In genomic region chr11:12356944-12357655, GRCh38 we compare ENCODE assay signal across 25 cellular contexts. TPM values are rescaled to one million over a fixed set of nuclear protein-coding genes. Genes with fewer than 3 reads are reported as not detected.
DNase-seq lines count a peak whose midpoint lies in the region; ATAC-seq, FAIRE-seq and TF ChIP-seq lines count a peak whose summit lies in the region.
"Had no signal": no experiment of that assay in that cellular context is flagged by ENCODE, and none has a peak within 500 bp of the region (broad histone marks: within the 10 kb centered on the region; RNA-seq: fewer than 3 reads in every experiment).

No MANE protein-coding gene starts in this region.

- DNase-seq in stimulated activated naive CD8-positive, alpha-beta T cell treated with anti-CD3 and anti-CD28 coated beads, Interleukin-15, amount 100 ng/mL, for 72 hours = no peak
- no peak for DNase-seq in stimulated activated naive CD8-positive, alpha-beta T cell treated with anti-CD3 and anti-CD28 coated beads, Interleukin-15, Interleukin-2, amounts not matched to agents 100 U/mL and 50 U/mL, for 24 hours
- DNase-seq in NCI-H69 (lab: John Stamatoyannopoulos, UW) (peak; percentile 20), frontal cortex (ENCODE audit: low spot score in 2 of 2) (no peak), GM12892 (ENCODE audit: insufficient read length) (no peak)
- DNase-seq in effector memory CD8-positive, alpha-beta T cell = no peak
- DNase-seq: activated CD4-positive, alpha-beta T cell treated with anti-CD3 and anti-CD28 coated beads, Interleukin-2, amount 50 U/mL, for 1 hour; activated T-cell treated with anti-CD3 and anti-CD28 coated beads, Interleukin-2, amount 50 U/mL, for 1 hour; EL; head of caudate nucleus; Karpas-422; left colon; natural killer cell; NCI-H1092; NCI-H2107; NCI-H524; Right ventricle myocardium superior; stimulated activated CD4-positive, alpha-beta T cell treated with anti-CD3 and anti-CD28 coated beads, Interleukin-2, amount 100 ng/mL, for 24 hours; thyroid gland had no signal

- H3K4me3 Mint-ChIP-seq in stimulated activated naive CD8-positive, alpha-beta T cell treated with anti-CD3 and anti-CD28 coated beads, Interleukin-15, amount 100 ng/mL, for 72 hours = no peak overlapping the region
- H3K4me3 Mint-ChIP-seq in effector memory CD8-positive, alpha-beta T cell = peak overlapping the region; percentile 3 to 54
- H3K4me3 Mint-ChIP-seq: natural killer cell had no signal

- H3K4me1 Mint-ChIP-seq in stimulated activated naive CD8-positive, alpha-beta T cell treated with anti-CD3 and anti-CD28 coated beads, Interleukin-15, amount 100 ng/mL, for 72 hours = peaks cover 45% of the 10 kb centered on the region
- peaks cover 24 to 28% of the 10 kb centered on the region in 2 donors for H3K4me1 Mint-ChIP-seq in effector memory CD8-positive, alpha-beta T cell (ENCODE audit: low read depth in 2 of 2)
- H3K4me1 Mint-ChIP-seq: natural killer cell had no signal

- H3K36me3 Mint-ChIP-seq in effector memory CD8-positive, alpha-beta T cell (ENCODE audit: insufficient read depth) = no peaks in the 10 kb centered on the region
- H3K36me3 Mint-ChIP-seq: activated naive CD4-positive, alpha-beta T cell treated with anti-CD3 and anti-CD28 coated beads, Interleukin-2, amount 50 U/mL, for 72 hours; natural killer cell had no signal

- no peaks in the 10 kb centered on the region for H3K9me3 Mint-ChIP-seq in stimulated activated naive CD8-positive, alpha-beta T cell treated with anti-CD3 and anti-CD28 coated beads, Interleukin-15, amount 100 ng/mL, for 72 hours
- no peaks in the 10 kb centered on the region for H3K9me3 Mint-ChIP-seq in effector memory CD8-positive, alpha-beta T cell
- H3K9me3 Mint-ChIP-seq: activated naive CD4-positive, alpha-beta T cell treated with anti-CD3 and anti-CD28 coated beads, Interleukin-2, amount 50 U/mL, for 72 hours; natural killer cell had no signal

- no peaks in the 10 kb centered on the region for H3K27me3 Mint-ChIP-seq in stimulated activated naive CD8-positive, alpha-beta T cell treated with anti-CD3 and anti-CD28 coated beads, Interleukin-15, amount 100 ng/mL, for 72 hours
- no peaks in the 10 kb centered on the region for H3K27me3 Mint-ChIP-seq in effector memory CD8-positive, alpha-beta T cell

- peak overlapping the region; percentile 66 to 71 for H3K27ac Mint-ChIP-seq in stimulated activated naive CD8-positive, alpha-beta T cell treated with anti-CD3 and anti-CD28 coated beads, Interleukin-15, amount 100 ng/mL, for 72 hours
- H3K27ac Mint-ChIP-seq in effector memory CD8-positive, alpha-beta T cell = peak overlapping the region; percentile 71 to 92
- H3K27ac Mint-ChIP-seq: activated naive CD4-positive, alpha-beta T cell treated with anti-CD3 and anti-CD28 coated beads, Interleukin-2, amount 50 U/mL, for 72 hours; natural killer cell had no signal

- TF ChIP-seq POLR2A in GM12892 (IDR thresholded peaks at IDR 0.05; ENCODE audit: low read depth, low read length) = no peak

- FAIRE-seq in frontal cortex (lab: Jason Lieb, UNC) = no peak
- FAIRE-seq in GM12892 (lab: Jason Lieb, UNC) = no peak
- FAIRE-seq: colon, endometrium, GM18507 had no signal

- peak; percentile 49 for ATAC-seq in stimulated activated naive CD8-positive, alpha-beta T cell treated with anti-CD3 and anti-CD28 coated beads, Interleukin-15, amount 100 ng/mL, for 72 hours
- ATAC-seq in stimulated activated naive CD8-positive, alpha-beta T cell treated with anti-CD3 and anti-CD28 coated beads, Interleukin-15, Interleukin-2, amounts not matched to agents 100 U/mL and 50 U/mL, for 24 hours = no peak
- ATAC-seq in effector memory CD8-positive, alpha-beta T cell (replicated peaks) = peak; percentile 83
- ATAC-seq in HG03354 (IDR thresholded peaks at IDR 0.05; ENCODE audit: poor library complexity, severe bottlenecking, unreplicated experiment) = no peak
- ATAC-seq: activated naive CD4-positive, alpha-beta T cell treated with anti-CD3 and anti-CD28 coated beads, Interleukin-2, amount 50 U/mL, for 72 hours; HCT116; natural killer cell had no signal

RNA-seq across cellular contexts. Expression of gene PARVA, which starts 20.3 kb away (rescaled TPM):
- total RNA-seq in frontal cortex = 3.3 TPM
- not detected for polyA plus RNA-seq in GM12892 (2012; ENCODE audit: missing spikeins)

Comparison
In these comparisons a context has a peak if more than half of its experiments do, and no peak if none do; other contexts are left out.
1. ATAC-seq: peak in stimulated activated naive CD8-positive, alpha-beta T cell treated with anti-CD3 and anti-CD28 coated beads, Interleukin-15, amount 100 ng/mL, for 72 hours (single experiment) and effector memory CD8-positive, alpha-beta T cell (single experiment); none in stimulated activated naive CD8-positive, alpha-beta T cell treated with anti-CD3 and anti-CD28 coated beads, Interleukin-15, Interleukin-2, amounts not matched to agents 100 U/mL and 50 U/mL, for 24 hours (single experiment) and HG03354 (single experiment).
2. H3K4me3 Mint-ChIP-seq: peak in effector memory CD8-positive, alpha-beta T cell (2 of 2); none in stimulated activated naive CD8-positive, alpha-beta T cell treated with anti-CD3 and anti-CD28 coated beads, Interleukin-15, amount 100 ng/mL, for 72 hours (0 of 2).